ENCODE assay signal across 14 cellular contexts in the genomic region with DNA sequence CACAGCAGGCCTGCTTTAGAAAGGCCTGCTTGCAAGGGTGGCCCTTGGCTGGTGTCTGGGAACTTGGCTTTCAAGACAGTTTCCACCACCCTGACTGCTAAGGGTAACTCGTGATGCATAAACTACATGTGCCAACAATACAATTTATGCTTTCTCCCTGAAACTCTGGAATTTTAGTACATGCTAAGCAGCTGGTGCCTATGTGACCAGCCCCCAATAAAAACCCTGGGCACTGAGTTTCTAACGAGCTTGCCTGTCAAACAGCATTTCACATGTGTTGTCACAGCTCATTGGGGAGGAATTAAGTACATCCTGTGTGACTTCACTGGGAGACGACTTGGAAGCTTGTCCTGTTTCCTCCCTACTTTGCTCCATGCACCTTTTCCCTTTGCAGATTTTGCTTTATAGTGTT.
A peak's percentile ranks its signal among the peaks of the same experiment; 100 is the strongest.
DNase-seq lines count a peak whose midpoint lies in the region; ATAC-seq, FAIRE-seq and TF ChIP-seq lines count a peak whose summit lies in the region.
"Had no signal": no experiment of that assay in that cellular context is flagged by ENCODE, and none has a peak within 500 bp of the region (broad histone marks: within the 10 kb centered on the region; RNA-seq: fewer than 3 reads in every experiment).

No MANE protein-coding gene starts in this region.

- peaks cover 0 to 32% (median 14%) of the 10 kb centered on the region in 4 donors for H3K4me1 ChIP-seq in tibial artery
- H3K4me1 ChIP-seq: neural progenitor cell, tibial nerve had no signal

- H3K4me1 Mint-ChIP-seq in WTC11, result peaks cover 25% of the 10 kb centered on the region

- peak; percentile 34 for DNase-seq in DMS53 (lab: John Stamatoyannopoulos, UW)
- no peak for DNase-seq in DMS53 treated with DMSO at 0.1 percent for 48 hours (lab: John Stamatoyannopoulos, UW; ENCODE audit: unreplicated experiment)
- no peak for DNase-seq in WTC11 (ENCODE audit: low spot score)
- DNase-seq in tibial artery, result no peak
- no peak for DNase-seq in NCI-H526 treated with DMSO at 0.1 percent for 48 hours (lab: John Stamatoyannopoulos, UW)
- no peak for DNase-seq in DMS153 treated with DMSO at 0.1 percent for 48 hours (lab: John Stamatoyannopoulos, UW; ENCODE audit: unreplicated experiment)
- no peak for DNase-seq in NCI-H1048 (lab: John Stamatoyannopoulos, UW)
- DNase-seq: left cardiac atrium, Right ventricle myocardium superior had no signal

- no peak overlapping the region for H3K4me3 Mint-ChIP-seq in WTC11
- H3K4me3 Mint-ChIP-seq: neural progenitor cell had no signal

- H3K36me3 Mint-ChIP-seq in WTC11, result no peaks in the 10 kb centered on the region
- H3K36me3 Mint-ChIP-seq: neural progenitor cell had no signal

- POLR2A ChIA-PET in WTC11 (lab: Charles Lee), result no interaction called here

- no peaks in the 10 kb centered on the region for H3K27me3 ChIP-seq in tibial artery
- H3K27me3 ChIP-seq: neural progenitor cell, tibial nerve had no signal

- no peak overlapping the region for H3K4me3 ChIP-seq in tibial artery
- H3K4me3 ChIP-seq: coronary artery, neural progenitor cell, tibial nerve had no signal

- no peaks in the 10 kb centered on the region for H3K27me3 Mint-ChIP-seq in WTC11 (ENCODE audit: low read depth)

- peak; percentile 30 for FAIRE-seq in islet of Langerhans (lab: Jason Lieb, UNC)

- intact Hi-C loops in tibial artery (cut with DNase I; ENCODE audit: low total_unique reads), result no loop called here

- H3K36me3 ChIP-seq in tibial artery, result no peaks in the 10 kb centered on the region
- H3K36me3 ChIP-seq: neural progenitor cell, tibial nerve had no signal

- H3K27ac ChIP-seq in tibial artery, result peak overlapping the region; percentile 52 to 70
- H3K27ac ChIP-seq: 22Rv1, neural progenitor cell, tibial nerve had no signal

- TF ChIP-seq CTCF in WTC11 (IDR thresholded peaks at IDR 0.05), result no peak
- TF ChIP-seq CTCF in tibial artery (IDR thresholded peaks at IDR 0.05), result no peak

- ATAC-seq in WTC11, result peak; percentile 50; the same call in 1 of the 2 replicates

- H3K9me3 Mint-ChIP-seq in WTC11, result peaks cover 13% of the 10 kb centered on the region
- H3K9me3 Mint-ChIP-seq: neural progenitor cell had no signal

- CTCF ChIA-PET in WTC11 (lab: Charles Lee), result interaction anchor here (0.6 kb wide), 1 partner anchor 39 kb away, joined by 4 read pairs; no protein-coding TSS in a partner anchor

- no peak overlapping the region for H3K27ac Mint-ChIP-seq in WTC11
- H3K27ac Mint-ChIP-seq: neural progenitor cell had no signal

- H3K9me3 ChIP-seq in tibial artery, result peaks cover 0 to 6% (median 0%) of the 10 kb centered on the region in 3 donors

TF ChIP-seq in WTC11, 78 proteins besides CTCF, POLR2A, EP300 and RAD21 (continues in another document):
- TF ChIP-seq CBFB (CRISPR knock-in tag; IDR thresholded peaks at IDR 0.05; ENCODE audit: low read depth), result no peak
- TF ChIP-seq, protein P1, sequence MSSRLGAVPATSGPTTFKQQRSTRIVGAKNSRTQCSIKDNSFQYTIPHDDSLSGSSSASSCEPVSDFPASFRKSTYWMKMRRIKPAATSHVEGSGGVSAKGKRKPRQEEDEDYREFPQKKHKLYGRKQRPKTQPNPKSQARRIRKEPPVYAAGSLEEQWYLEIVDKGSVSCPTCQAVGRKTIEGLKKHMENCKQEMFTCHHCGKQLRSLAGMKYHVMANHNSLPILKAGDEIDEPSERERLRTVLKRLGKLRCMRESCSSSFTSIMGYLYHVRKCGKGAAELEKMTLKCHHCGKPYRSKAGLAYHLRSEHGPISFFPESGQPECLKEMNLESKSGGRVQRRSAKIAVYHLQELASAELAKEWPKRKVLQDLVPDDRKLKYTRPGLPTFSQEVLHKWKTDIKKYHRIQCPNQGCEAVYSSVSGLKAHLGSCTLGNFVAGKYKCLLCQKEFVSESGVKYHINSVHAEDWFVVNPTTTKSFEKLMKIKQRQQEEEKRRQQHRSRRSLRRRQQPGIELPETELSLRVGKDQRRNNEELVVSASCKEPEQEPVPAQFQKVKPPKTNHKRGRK (CRISPR knock-in tag; IDR thresholded peaks at IDR 0.05; ENCODE audit: borderline replicate concordance), result no peak
- no peak for TF ChIP-seq ZNF671 (CRISPR knock-in tag; IDR thresholded peaks at IDR 0.05)
- TF ChIP-seq, protein P2, sequence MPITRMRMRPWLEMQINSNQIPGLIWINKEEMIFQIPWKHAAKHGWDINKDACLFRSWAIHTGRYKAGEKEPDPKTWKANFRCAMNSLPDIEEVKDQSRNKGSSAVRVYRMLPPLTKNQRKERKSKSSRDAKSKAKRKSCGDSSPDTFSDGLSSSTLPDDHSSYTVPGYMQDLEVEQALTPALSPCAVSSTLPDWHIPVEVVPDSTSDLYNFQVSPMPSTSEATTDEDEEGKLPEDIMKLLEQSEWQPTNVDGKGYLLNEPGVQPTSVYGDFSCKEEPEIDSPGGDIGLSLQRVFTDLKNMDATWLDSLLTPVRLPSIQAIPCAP (CRISPR knock-in tag; IDR thresholded peaks at IDR 0.05), result no peak
- no peak for TF ChIP-seq ZNF138 (CRISPR knock-in tag; conservative IDR thresholded peaks at IDR 0.05)
- TF ChIP-seq ELF4 (CRISPR knock-in tag; IDR thresholded peaks at IDR 0.05; ENCODE audit: low read depth), result no peak
- TF ChIP-seq, protein P3, sequence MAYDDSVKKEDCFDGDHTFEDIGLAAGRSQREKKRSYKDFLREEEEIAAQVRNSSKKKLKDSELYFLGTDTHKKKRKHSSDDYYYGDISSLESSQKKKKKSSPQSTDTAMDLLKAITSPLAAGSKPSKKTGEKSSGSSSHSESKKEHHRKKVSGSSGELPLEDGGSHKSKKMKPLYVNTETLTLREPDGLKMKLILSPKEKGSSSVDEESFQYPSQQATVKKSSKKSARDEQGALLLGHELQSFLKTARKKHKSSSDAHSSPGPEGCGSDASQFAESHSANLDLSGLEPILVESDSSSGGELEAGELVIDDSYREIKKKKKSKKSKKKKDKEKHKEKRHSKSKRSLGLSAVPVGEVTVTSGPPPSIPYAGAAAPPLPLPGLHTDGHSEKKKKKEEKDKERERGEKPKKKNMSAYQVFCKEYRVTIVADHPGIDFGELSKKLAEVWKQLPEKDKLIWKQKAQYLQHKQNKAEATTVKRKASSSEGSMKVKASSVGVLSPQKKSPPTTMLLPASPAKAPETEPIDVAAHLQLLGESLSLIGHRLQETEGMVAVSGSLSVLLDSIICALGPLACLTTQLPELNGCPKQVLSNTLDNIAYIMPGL (CRISPR knock-in tag; IDR thresholded peaks at IDR 0.05), result no peak
- no peak for TF ChIP-seq CREM (CRISPR knock-in tag; IDR thresholded peaks at IDR 0.05)
- no peak for TF ChIP-seq ZNF317 (CRISPR knock-in tag; IDR thresholded peaks at IDR 0.05; ENCODE audit: borderline replicate concordance, low read depth)
- no peak for TF ChIP-seq ERG (CRISPR knock-in tag; IDR thresholded peaks at IDR 0.05)
- no peak for TF ChIP-seq MLX (CRISPR knock-in tag; IDR thresholded peaks at IDR 0.05)
- TF ChIP-seq TEAD4 (CRISPR knock-in tag; IDR thresholded peaks at IDR 0.05), result no peak
- TF ChIP-seq ZMAT4 (CRISPR knock-in tag; IDR thresholded peaks at IDR 0.05), result no peak
- TF ChIP-seq, protein P4, sequence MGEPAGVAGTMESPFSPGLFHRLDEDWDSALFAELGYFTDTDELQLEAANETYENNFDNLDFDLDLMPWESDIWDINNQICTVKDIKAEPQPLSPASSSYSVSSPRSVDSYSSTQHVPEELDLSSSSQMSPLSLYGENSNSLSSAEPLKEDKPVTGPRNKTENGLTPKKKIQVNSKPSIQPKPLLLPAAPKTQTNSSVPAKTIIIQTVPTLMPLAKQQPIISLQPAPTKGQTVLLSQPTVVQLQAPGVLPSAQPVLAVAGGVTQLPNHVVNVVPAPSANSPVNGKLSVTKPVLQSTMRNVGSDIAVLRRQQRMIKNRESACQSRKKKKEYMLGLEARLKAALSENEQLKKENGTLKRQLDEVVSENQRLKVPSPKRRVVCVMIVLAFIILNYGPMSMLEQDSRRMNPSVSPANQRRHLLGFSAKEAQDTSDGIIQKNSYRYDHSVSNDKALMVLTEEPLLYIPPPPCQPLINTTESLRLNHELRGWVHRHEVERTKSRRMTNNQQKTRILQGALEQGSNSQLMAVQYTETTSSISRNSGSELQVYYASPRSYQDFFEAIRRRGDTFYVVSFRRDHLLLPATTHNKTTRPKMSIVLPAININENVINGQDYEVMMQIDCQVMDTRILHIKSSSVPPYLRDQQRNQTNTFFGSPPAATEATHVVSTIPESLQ (CRISPR knock-in tag; IDR thresholded peaks at IDR 0.05), result no peak
- TF ChIP-seq, protein P5, sequence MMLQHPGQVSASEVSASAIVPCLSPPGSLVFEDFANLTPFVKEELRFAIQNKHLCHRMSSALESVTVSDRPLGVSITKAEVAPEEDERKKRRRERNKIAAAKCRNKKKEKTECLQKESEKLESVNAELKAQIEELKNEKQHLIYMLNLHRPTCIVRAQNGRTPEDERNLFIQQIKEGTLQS (CRISPR knock-in tag; conservative IDR thresholded peaks at IDR 0.05), result no peak
